In the genomic region with DNA sequence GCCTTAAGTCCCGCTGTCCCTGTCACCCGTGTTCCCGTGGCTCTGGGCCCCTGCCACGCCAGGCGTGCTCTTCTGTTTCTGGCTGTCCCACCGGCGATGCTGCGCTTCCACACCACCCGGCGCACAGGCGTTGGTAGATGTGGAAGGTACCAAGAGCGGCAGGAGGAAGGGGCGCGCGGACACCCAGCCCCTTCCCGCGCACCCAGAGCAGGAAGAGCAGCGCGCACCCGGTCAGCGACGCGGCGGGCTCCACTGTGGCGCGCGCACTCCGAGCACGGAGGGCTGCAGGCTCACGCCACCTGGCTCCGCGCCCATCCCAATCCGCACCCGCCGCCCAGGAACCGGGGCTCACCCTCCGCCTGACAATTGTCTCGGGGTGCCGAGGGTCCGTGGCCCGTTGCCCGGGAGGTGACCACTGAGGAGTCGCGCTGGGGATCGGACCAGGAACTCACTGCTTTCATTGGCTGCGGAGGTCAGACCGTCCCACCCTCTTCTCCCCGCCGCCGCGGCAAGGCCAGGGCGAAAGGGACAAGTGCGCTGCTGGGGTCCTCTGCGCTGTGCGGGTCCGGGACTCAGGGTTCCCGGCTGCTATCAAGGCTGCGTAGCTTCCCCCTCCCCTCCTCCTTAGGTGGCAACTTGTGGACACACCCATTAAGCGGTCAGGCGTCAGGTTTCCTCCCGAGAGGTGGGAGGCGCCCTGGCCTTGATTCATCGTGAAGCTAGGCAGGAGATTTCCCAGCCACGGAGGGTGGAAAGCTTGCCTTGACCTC, we compare ENCODE assay signal across 8 cellular contexts.
DNase-seq lines count a peak whose midpoint lies in the region; ATAC-seq and TF ChIP-seq lines count a peak whose summit lies in the region.

No MANE protein-coding gene starts in this region.

- H3K27ac ChIP-seq in KOPT-K1 (ENCODE audit: low read depth, low read length, poor library complexity, severe bottlenecking), result peak overlapping the region; percentile 16
- H3K27ac ChIP-seq in SK-N-MC, result no peak overlapping the region
- peak overlapping the region in 1 of 4 donors; percentile 25 for H3K27ac ChIP-seq in body of pancreas

- H3K36me3 ChIP-seq in KOPT-K1 (ENCODE audit: insufficient read depth, low read length) (no peaks in the 10 kb centered on the region), SK-N-MC (ENCODE audit: insufficient read depth, low read length) (no peaks in the 10 kb centered on the region), body of pancreas (replicated peaks in 1 of 2; ENCODE audit: insufficient read depth in 1 of 2, low read depth in 2 of 2) (no peaks in the 10 kb centered on the region)

- peaks cover 8% of the 10 kb centered on the region for H3K4me1 ChIP-seq in body of pancreas

- intact Hi-C loops in body of pancreas (cut with DNase I), result no loop called here
- intact Hi-C loops in sciatic nerve (cut with DNase I), result no loop called here

- ATAC-seq in GM19467 (IDR thresholded peaks at IDR 0.05; ENCODE audit: unreplicated experiment) (peak; percentile 56), body of pancreas (peak; percentile 80), sciatic nerve (peak; percentile 85)

- no peaks in the 10 kb centered on the region for H3K27me3 ChIP-seq in body of pancreas

- TF ChIP-seq CTCF in body of pancreas (IDR thresholded peaks at IDR 0.05), result no peak

- TF ChIP-seq POLR2A in body of pancreas (IDR thresholded peaks at IDR 0.05), result no peak

- WGBS in body of pancreas, 2 donors, result 0 to 3% methylated on average over 28 to 64 of the region's 64 CpGs

- no peak overlapping the region for H3K9ac ChIP-seq in SK-N-MC (ENCODE audit: insufficient read length)

- DNase-seq in CMK (ENCODE audit: low read depth), result peak; percentile 52
- DNase-seq in SK-N-MC (ENCODE audit: low read depth, low spot score), result no peak
- peak; percentile 57 to 77 (median 62) for DNase-seq in body of pancreas
- DNase-seq in sciatic nerve (ENCODE audit: low spot score), result peak; percentile 59
- no peak for DNase-seq in NCI-H446 treated with DMSO at 0.1 percent for 48 hours (lab: John Stamatoyannopoulos, UW)

- H3K9me3 ChIP-seq in KOPT-K1 (ENCODE audit: insufficient read depth, low read length, poor library complexity, severe bottlenecking), result no peaks in the 10 kb centered on the region
- H3K9me3 ChIP-seq in SK-N-MC (ENCODE audit: low read depth, low read length), result no peaks in the 10 kb centered on the region
- no peaks in the 10 kb centered on the region for H3K9me3 ChIP-seq in body of pancreas
- H3K9me3 ChIP-seq in iPS-18c (ENCODE audit: control insufficient read depth, insufficient read depth, low read length), result no peaks in the 10 kb centered on the region

- peak overlapping the region; percentile 75 for H3K4me3 ChIP-seq in SK-N-MC
- peak overlapping the region; percentile 66 to 86 for H3K4me3 ChIP-seq in body of pancreas
- peak overlapping the region; percentile 72 for H3K4me3 ChIP-seq in iPS-18c (ENCODE audit: insufficient read depth, low read depth, low read length)

Comparison
In these comparisons a context has a peak if more than half of its experiments do, and no peak if none do; other contexts are left out.
1. DNase-seq: peak in CMK (single experiment), body of pancreas (4 of 4) and sciatic nerve (single experiment); none in SK-N-MC (single experiment) and NCI-H446 treated with DMSO at 0.1 percent for 48 hours (single experiment).
2. Peak in every context shown above with its lines, with median percentiles within 50 percentile points of each other: ATAC-seq and H3K4me3 ChIP-seq.